Comparison of ENCODE assay signal across 8 cellular contexts in the genomic region with DNA sequence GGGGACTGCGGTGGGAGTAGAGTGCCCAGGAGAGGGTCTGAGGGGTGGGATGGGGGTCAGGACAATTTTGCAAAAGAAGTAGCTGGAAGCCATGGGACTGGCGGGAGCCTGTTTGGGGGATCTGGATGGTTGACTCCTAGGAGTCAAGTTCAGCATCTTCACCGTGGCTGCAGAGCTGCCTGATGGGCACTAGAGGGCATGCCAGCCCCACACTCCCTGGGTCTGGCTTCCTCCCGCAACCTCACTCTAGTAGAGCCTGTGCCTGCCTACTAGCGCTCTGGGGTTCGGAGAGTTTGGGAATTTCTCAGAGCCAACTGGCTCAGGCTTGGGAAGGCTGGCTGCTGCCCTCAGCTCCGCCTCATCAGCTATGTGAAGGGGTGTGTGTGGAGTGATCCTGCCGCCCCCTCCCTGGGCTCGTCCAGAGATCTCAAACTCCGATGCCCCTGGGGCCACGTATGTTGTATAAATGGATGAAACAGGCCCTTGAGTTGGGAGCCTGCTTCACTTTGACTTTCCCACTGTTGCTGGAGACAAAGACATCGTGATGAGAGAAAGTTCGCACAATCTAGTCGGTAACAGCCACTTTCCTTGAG. TPM values are rescaled to one million over a fixed set of nuclear protein-coding genes. Genes with fewer than 3 reads are reported as not detected.
A peak's percentile ranks its signal among the peaks of the same experiment; 100 is the strongest.
DNase-seq lines count a peak whose midpoint lies in the region; ATAC-seq, FAIRE-seq and TF ChIP-seq lines count a peak whose summit lies in the region.

No MANE protein-coding gene starts in this region.

- H3K4me3 ChIP-seq in SJSA1 (no peak overlapping the region), pancreas (no peak overlapping the region), uterus (no peak overlapping the region)

- H3K9me3 ChIP-seq in SJSA1 (replicated peaks) (no peaks in the 10 kb centered on the region), pancreas (no peaks in the 10 kb centered on the region), uterus (no peaks in the 10 kb centered on the region)

- peak; percentile 56 for ATAC-seq in GM18909 (IDR thresholded peaks at IDR 0.05; ENCODE audit: poor library complexity, unreplicated experiment)
- ATAC-seq in pancreas: peak; percentile 49 to 80 (median 78)

- TF ChIP-seq CTCF in pancreas (IDR thresholded peaks at IDR 0.05) (peak; percentile 56 to 61 (median 59)), uterus (IDR thresholded peaks at IDR 0.05) (peak; percentile 62 to 79 (median 68))

- H3K36me3 ChIP-seq in SJSA1: peaks cover 29% of the 10 kb centered on the region
- no peaks in the 10 kb centered on the region for H3K36me3 ChIP-seq in pancreas
- no peaks in the 10 kb centered on the region for H3K36me3 ChIP-seq in uterus

- WGBS in pancreas, 2 donors: 63 to 65% methylated on average over 14 of the region's 14 CpGs

- TF ChIP-seq EP300 in Ishikawa (IDR thresholded peaks at IDR 0.05; ENCODE audit: borderline replicate concordance): no peak

- peak; percentile 82 for TF ChIP-seq RAD21 in Ishikawa (IDR thresholded peaks at IDR 0.05; ENCODE audit: low read depth)

- FAIRE-seq in frontal cortex (lab: Jason Lieb, UNC) (no peak), pancreas (lab: Jason Lieb, UNC) (no peak)

- H3K4me1 ChIP-seq in SJSA1 (replicated peaks) (peaks cover 13% of the 10 kb centered on the region), pancreas (peaks cover 0 to 5% (median 0%) of the 10 kb centered on the region in 3 donors), uterus (no peaks in the 10 kb centered on the region)

- no peak for TF ChIP-seq POLR2A in uterus (IDR thresholded peaks at IDR 0.05)

- H3K27me3 ChIP-seq in SJSA1 (replicated peaks) (peaks cover 10% of the 10 kb centered on the region), pancreas (no peaks in the 10 kb centered on the region), uterus (peaks cover 0 to 4% of the 10 kb centered on the region in 2 donors)

- peak; percentile 85 for DNase-seq in AG20443 (ENCODE audit: low spot score)
- DNase-seq in SJSA1 (ENCODE audit: low read depth in 1 of 2, low spot score in 2 of 2): peak; percentile 63 to 82
- peak; percentile 71 for DNase-seq in activated naive CD4-positive, alpha-beta T cell treated with Interleukin-2 at 50 U/mL for 16 hours
- DNase-seq in frontal cortex (ENCODE audit: low spot score in 2 of 2): peak; percentile 44 to 77
- DNase-seq in pancreas: peak in 4 of 6 donors; percentile 38 to 84 (median 66)
- DNase-seq in uterus: peak; percentile 42 to 46

- no peak overlapping the region for H3K27ac ChIP-seq in SJSA1
- no peak overlapping the region for H3K27ac ChIP-seq in pancreas
- H3K27ac ChIP-seq in uterus: no peak overlapping the region

- intact Hi-C loops in pancreas (cut with DNase I) (loop anchor here in 1 of 3 donors (5.0 kb wide), 1 partner anchor 299 kb away; no protein-coding TSS in a partner anchor), uterus (cut with DNase I; ENCODE audit: low total_unique reads) (no loop called here)

TF ChIP-seq in Ishikawa, 13 proteins besides CTCF, POLR2A, EP300 and RAD21:
- TF ChIP-seq CREB1 (IDR thresholded peaks at IDR 0.05; ENCODE audit: low read depth) (no peak), TEAD4 (IDR thresholded peaks at IDR 0.05) (no peak), ZBTB7A (IDR thresholded peaks at IDR 0.05; ENCODE audit: low read depth) (no peak), NFIC (IDR thresholded peaks at IDR 0.05) (no peak)
- TF ChIP-seq, protein P1, sequence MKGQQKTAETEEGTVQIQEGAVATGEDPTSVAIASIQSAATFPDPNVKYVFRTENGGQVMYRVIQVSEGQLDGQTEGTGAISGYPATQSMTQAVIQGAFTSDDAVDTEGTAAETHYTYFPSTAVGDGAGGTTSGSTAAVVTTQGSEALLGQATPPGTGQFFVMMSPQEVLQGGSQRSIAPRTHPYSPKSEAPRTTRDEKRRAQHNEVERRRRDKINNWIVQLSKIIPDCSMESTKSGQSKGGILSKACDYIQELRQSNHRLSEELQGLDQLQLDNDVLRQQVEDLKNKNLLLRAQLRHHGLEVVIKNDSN (IDR thresholded peaks at IDR 0.05): no peak

RNA-seq across cellular contexts. Expression of a gene that starts 10.8 kb away (rescaled TPM):
- 50.9 and 52.5 TPM in 2 replicates for total RNA-seq in SJSA1 (2014; rRNA removed; shearing (Covaris generic))
- total RNA-seq in frontal cortex (21.2 TPM), pancreas (10 to 100 TPM; 12.4 to 26.6 (median 15.3) TPM), uterus (10 to 100 TPM in 3 of 4 donors, 1 to 10 TPM in 1; 10.0 to 45.6 (median 20.2) TPM)
- polyA plus RNA-seq in pancreas: 10 to 100 TPM; 22.8 to 30.1 TPM

RNA-seq across cellular contexts. Expression of a gene that starts 27.6 kb away (rescaled TPM):
- total RNA-seq in SJSA1 (2014; rRNA removed; shearing (Covaris generic)): not detected in 2 replicates
- under 0.01 TPM for total RNA-seq in frontal cortex
- under 1 TPM in 1 of 6 donors, not detected in 5; 0.04 TPM for total RNA-seq in pancreas
- polyA plus RNA-seq in pancreas: 1 to 10 TPM in 1 of 2 donors, under 1 TPM in 1; 0.30 to 1.5 TPM
- not detected for total RNA-seq in uterus

RNA-seq across cellular contexts. Expression of a gene that starts 27.8 kb away (rescaled TPM):
- not detected in 2 replicates for total RNA-seq in SJSA1 (2014; rRNA removed; shearing (Covaris generic))
- 15.5 TPM for total RNA-seq in frontal cortex
- under 1 TPM in 5 of 6 donors, not detected in 1; 0.14 to 0.41 (median 0.35) TPM for total RNA-seq in pancreas
- 1 to 10 TPM; 3.6 to 6.6 TPM for polyA plus RNA-seq in pancreas
- not detected for total RNA-seq in uterus

RNA-seq across cellular contexts. Expression of a gene that starts 48.1 kb away (rescaled TPM):
- total RNA-seq in SJSA1 (2014; rRNA removed; shearing (Covaris generic)): 15.0 and 15.6 TPM in 2 replicates
- total RNA-seq in frontal cortex (101 TPM), pancreas (1 to 10 TPM in 2 of 6 donors, under 1 TPM in 4; 0.23 to 1.1 (median 0.42) TPM), uterus (1 to 10 TPM in 1 of 4 donors, under 1 TPM in 1, not detected in 2; 0.40 to 1.4 TPM)
- polyA plus RNA-seq in pancreas: 1 to 10 TPM in 1 of 2 donors, under 1 TPM in 1; 0.72 to 3.2 TPM

Comparison
In these comparisons a context has a peak if more than half of its experiments do, and no peak if none do; other contexts are left out.
1. RNA of a gene that starts 27.8 kb away (total RNA-seq): 15.5 TPM in frontal cortex (single experiment); 0.14 to 0.41 TPM in pancreas, not detected in SJSA1 and not detected in uterus; every median in the first group is over 10 times any median in the second.
2. Peak in every context shown above with its lines, with median percentiles within 50 percentile points of each other: DNase-seq.